In the genomic region with DNA sequence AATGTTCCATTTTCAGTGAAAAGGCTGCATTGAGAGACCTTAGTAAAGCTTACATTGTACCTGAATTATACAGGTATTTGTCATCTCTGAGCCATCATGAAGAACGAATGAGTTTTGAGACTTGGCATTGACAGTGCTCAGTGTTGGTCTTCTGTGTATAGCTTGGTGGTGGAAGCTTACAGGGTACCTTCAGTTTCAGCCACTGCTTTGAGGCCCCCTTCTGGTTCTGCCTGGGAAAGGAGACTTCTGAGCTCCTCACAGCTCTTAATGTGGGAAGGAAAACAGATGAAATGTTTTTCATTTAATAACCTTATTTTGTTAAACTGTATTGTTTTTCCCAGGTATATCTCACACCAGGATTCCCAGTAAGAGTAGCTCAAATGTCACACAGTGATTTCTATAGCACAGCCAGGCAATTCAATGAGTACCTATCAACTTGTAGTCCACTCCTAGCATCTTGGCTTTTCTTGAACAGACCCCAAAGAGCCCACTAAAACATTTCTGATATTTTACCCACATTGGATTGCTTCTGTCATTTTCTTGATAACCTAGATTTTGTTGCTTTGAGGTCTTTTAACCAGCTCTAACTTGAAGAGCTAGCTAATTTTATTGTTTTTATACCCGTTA, we compare ENCODE assay signal across 8 cellular contexts. TPM values are rescaled to one million over a fixed set of nuclear protein-coding genes. Genes with fewer than 3 reads are reported as not detected.
DNase-seq lines count a peak whose midpoint lies in the region; ATAC-seq and TF ChIP-seq lines count a peak whose summit lies in the region.

No MANE protein-coding gene starts in this region.

- H3K36me3 ChIP-seq in breast epithelium (no peaks in the 10 kb centered on the region), endodermal cell (ENCODE audit: control insufficient read depth, insufficient read depth, low read length) (no peaks in the 10 kb centered on the region)

- H3K9me3 Mint-ChIP-seq in MCF 10A (ENCODE audit: unreplicated experiment) = no peaks in the 10 kb centered on the region
- no peaks in the 10 kb centered on the region for H3K9me3 Mint-ChIP-seq in endodermal cell
- H3K9me3 Mint-ChIP-seq in neural crest cell = no peaks in the 10 kb centered on the region

- H3K27ac Mint-ChIP-seq in MCF 10A (ENCODE audit: low read depth, unreplicated experiment) = no peak overlapping the region
- H3K27ac Mint-ChIP-seq in endodermal cell = no peak overlapping the region
- H3K27ac Mint-ChIP-seq in neural crest cell (ENCODE audit: unreplicated experiment) = no peak overlapping the region

- intact Hi-C loops in MCF 10A (cut with micrococcal nuclease) (loop anchor here (1.0 kb wide), 1 partner anchor 334 kb away; no protein-coding TSS in a partner anchor), breast epithelium (cut with DNase I; ENCODE audit: low total_unique reads) (no loop called here)

- no peak overlapping the region for H3K4me3 Mint-ChIP-seq in MCF 10A (ENCODE audit: unreplicated experiment)
- H3K4me3 Mint-ChIP-seq in endodermal cell = no peak overlapping the region
- H3K4me3 Mint-ChIP-seq in neural crest cell = no peak overlapping the region

- H3K4me1 ChIP-seq in breast epithelium (no peaks in the 10 kb centered on the region), endodermal cell (ENCODE audit: control insufficient read depth, insufficient read depth, low read length) (peaks cover 2% of the 10 kb centered on the region)

- TF ChIP-seq CTCF in MCF 10A (IDR thresholded peaks at IDR 0.05; ENCODE audit: unreplicated experiment) = no peak
- TF ChIP-seq CTCF in breast epithelium (IDR thresholded peaks at IDR 0.05) = no peak
- peak; percentile 80 for TF ChIP-seq CTCF in endodermal cell (conservative IDR thresholded peaks at IDR 0.05)
- peak; percentile 56 for TF ChIP-seq CTCF in neural crest cell (conservative IDR thresholded peaks at IDR 0.05)

- H3K27me3 Mint-ChIP-seq in MCF 10A (ENCODE audit: insufficient read depth, unreplicated experiment) (no peaks in the 10 kb centered on the region), endodermal cell (ENCODE audit: insufficient read depth) (no peaks in the 10 kb centered on the region), neural crest cell (ENCODE audit: low read depth) (peaks cover 3% of the 10 kb centered on the region)

- H3K36me3 Mint-ChIP-seq in MCF 10A (ENCODE audit: insufficient read depth, unreplicated experiment) (no peaks in the 10 kb centered on the region), endodermal cell (ENCODE audit: low read depth) (no peaks in the 10 kb centered on the region), neural crest cell (ENCODE audit: low read depth) (no peaks in the 10 kb centered on the region)

- TF ChIP-seq POLR2A in breast epithelium (IDR thresholded peaks at IDR 0.05) = no peak

- CTCF ChIA-PET in MCF 10A (lab: Yijun Ruan, JAX) = interaction anchor here (0.6 to 2.0 kb wide), 11 partner anchors 8 to 1726 kb away, joined by 3 to 6 read pairs (median 3); no protein-coding TSS in a partner anchor

- H3K9me3 ChIP-seq in breast epithelium = no peaks in the 10 kb centered on the region
- H3K9me3 ChIP-seq in endodermal cell (ENCODE audit: control insufficient read depth, low read length) = no peaks in the 10 kb centered on the region

- DNase-seq in MCF 10A (ENCODE audit: unreplicated experiment) (peak; percentile 45), breast epithelium (ENCODE audit: low spot score in 2 of 2) (no peak), SW 1271 (lab: John Stamatoyannopoulos, UW) (peak; percentile 12 to 45), endodermal cell (peak; percentile 82), neural crest cell (ENCODE audit: low read depth, low spot score) (peak; percentile 14), HuH-7.5 (ENCODE audit: low spot score) (no peak)

- no TSS peak for BruUV-seq in MCF 10A (replicated peaks; lab: Mats Ljungman, UMichigan)

- POLR2A ChIA-PET in MCF 10A (lab: Yijun Ruan, JAX) = interaction anchor here (0.6 to 1.0 kb wide), 2 partner anchors 11 to 172 kb away, joined by 3 read pairs; no protein-coding TSS in a partner anchor

- ATAC-seq in GM21576 (IDR thresholded peaks at IDR 0.05; ENCODE audit: unreplicated experiment) (peak; percentile 97), HG03575 (IDR thresholded peaks at IDR 0.05; ENCODE audit: extremely low read depth, insufficient number of reproducible peaks, low FRiP score, unreplicated experiment) (peak; percentile 68)

- H3K27ac ChIP-seq in breast epithelium = no peak overlapping the region
- no peak overlapping the region for H3K27ac ChIP-seq in endodermal cell (ENCODE audit: low read depth, low read length)

- 63 to 80% methylated on average over 1 to 2 of the region's 2 CpGs for WGBS in endodermal cell (ENCODE audit: insufficient coverage in 1 of 2, insufficient read length in 1 of 2), 2 experiments

- H3K9ac ChIP-seq in endodermal cell (ENCODE audit: extremely low read depth, low read length, poor library complexity, severe bottlenecking) = no peak overlapping the region

- H3K4me3 ChIP-seq in breast epithelium (no peak overlapping the region), endodermal cell (ENCODE audit: low read length) (no peak overlapping the region)

- H3K27me3 ChIP-seq in breast epithelium = no peaks in the 10 kb centered on the region
- no peaks in the 10 kb centered on the region for H3K27me3 ChIP-seq in endodermal cell (ENCODE audit: control insufficient read depth, insufficient read depth, low read length, poor library complexity, severe bottlenecking)

- H3K4me1 Mint-ChIP-seq in MCF 10A (ENCODE audit: insufficient read depth, unreplicated experiment) = peaks cover 8% of the 10 kb centered on the region
- peaks cover 30% of the 10 kb centered on the region for H3K4me1 Mint-ChIP-seq in endodermal cell
- H3K4me1 Mint-ChIP-seq in neural crest cell = no peaks in the 10 kb centered on the region

RNA-seq across cellular contexts. Expression of a gene that starts 5.6 kb away (rescaled TPM):
- total RNA-seq in MCF 10A (2022) = 2.5 and 2.6 TPM in 2 replicates
- total RNA-seq in breast epithelium = 10 to 100 TPM in 1 of 3 donors, 1 to 10 TPM in 2; 4.3 to 10.8 (median 6.3) TPM
- total RNA-seq in endodermal cell = 10 to 100 TPM; 16.1 to 21.2 TPM
- polyA plus RNA-seq in endodermal cell (2013, experiment 1 of 2) = 4.3 TPM
- 6.0 TPM for polyA plus RNA-seq in endodermal cell (2013, experiment 2 of 2)
- 1.0 TPM in 2 replicates for total RNA-seq in neural crest cell

RNA-seq across cellular contexts. Expression of a gene that starts 6.4 kb away (rescaled TPM):
- 62.9 and 63.3 TPM in 2 replicates for total RNA-seq in MCF 10A (2022)
- 10 to 100 TPM; 64.6 to 85.9 (median 79.6) TPM for total RNA-seq in breast epithelium
- 10 to 100 TPM; 75.2 to 84.8 TPM for total RNA-seq in endodermal cell
- polyA plus RNA-seq in endodermal cell (2013, experiment 1 of 2) = 55.0 TPM
- polyA plus RNA-seq in endodermal cell (2013, experiment 2 of 2) = 58.4 TPM
- 34.6 and 35.5 TPM in 2 replicates for total RNA-seq in neural crest cell

Comparison
In these comparisons a context has a peak if more than half of its experiments do, and no peak if none do; other contexts are left out.
1. DNase-seq: peak in MCF 10A (single experiment), SW 1271 (2 of 2), endodermal cell (single experiment) and neural crest cell (single experiment); none in breast epithelium (0 of 2) and HuH-7.5 (single experiment).
2. CTCF ChIP-seq: peak in endodermal cell (single experiment) and neural crest cell (single experiment); none in MCF 10A (single experiment) and breast epithelium (0 of 3).